In the genomic region with DNA sequence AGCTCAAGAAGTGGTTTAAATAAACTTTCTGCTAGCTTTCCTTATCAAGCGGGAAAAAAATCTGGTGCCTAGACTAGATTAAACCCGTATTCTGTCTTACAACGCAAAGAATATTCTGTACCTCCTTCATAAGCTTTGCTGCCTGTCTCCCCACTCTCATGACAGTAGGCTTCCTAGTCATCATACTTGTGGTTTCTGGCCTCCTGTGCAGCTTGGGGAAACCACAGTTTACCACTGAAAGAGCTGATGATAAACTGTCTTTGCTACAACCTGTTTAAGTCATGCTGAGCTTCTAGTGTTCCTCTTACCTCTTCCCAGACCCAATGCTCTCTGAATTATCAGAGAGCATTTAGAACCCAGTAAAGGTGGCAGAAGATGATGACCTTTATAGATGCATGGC, we compare ENCODE assay signal across 8 cellular contexts. TPM values are rescaled to one million over a fixed set of nuclear protein-coding genes. Genes with fewer than 3 reads are reported as not detected.
DNase-seq lines count a peak whose midpoint lies in the region; ATAC-seq, FAIRE-seq and TF ChIP-seq lines count a peak whose summit lies in the region.

No MANE protein-coding gene starts in this region.

- 54 to 66% methylated on average over 3 of the region's 3 CpGs for WGBS in upper lobe of left lung, 2 donors

- DNase-seq in HFFc6: peak; percentile 66
- DNase-seq in RCC 7860 (ENCODE audit: low spot score): peak; percentile 70
- DNase-seq in endothelial cell (ENCODE audit: low spot score): no peak
- DNase-seq in upper lobe of left lung: no peak
- DNase-seq in Ammon's horn (ENCODE audit: low spot score): no peak
- DNase-seq in islet precursor cell: no peak
- no peak for DNase-seq in RPMI8226

- H3K9me3 Mint-ChIP-seq in HFFc6 (no peaks in the 10 kb centered on the region), endothelial cell (ENCODE audit: unreplicated experiment) (no peaks in the 10 kb centered on the region)

- TF ChIP-seq CTCF in HFFc6 (IDR thresholded peaks at IDR 0.05): no peak
- TF ChIP-seq CTCF in endothelial cell (IDR thresholded peaks at IDR 0.05; ENCODE audit: unreplicated experiment): no peak
- TF ChIP-seq CTCF in upper lobe of left lung (IDR thresholded peaks at IDR 0.05): no peak

- FAIRE-seq in RCC 7860 (lab: Jason Lieb, UNC): peak; percentile 89

- peak overlapping the region in 3 of 4 donors; percentile 41 to 68 (median 59) for H3K27ac ChIP-seq in upper lobe of left lung

- H3K27me3 Mint-ChIP-seq in HFFc6 (ENCODE audit: insufficient read depth) (peaks cover 3% of the 10 kb centered on the region), endothelial cell (ENCODE audit: unreplicated experiment) (peaks cover 24% of the 10 kb centered on the region)

- peak; percentile 84 for ATAC-seq in GM18498 (IDR thresholded peaks at IDR 0.05; ENCODE audit: unreplicated experiment)
- no peak for ATAC-seq in upper lobe of left lung (ENCODE audit: low FRiP score in 2 of 2)

- H3K4me3 ChIP-seq in upper lobe of left lung: no peak overlapping the region

- H3K4me3 Mint-ChIP-seq in HFFc6 (no peak overlapping the region), endothelial cell (ENCODE audit: unreplicated experiment) (no peak overlapping the region)

- TF ChIP-seq EP300 in upper lobe of left lung (IDR thresholded peaks at IDR 0.05): no peak

- H3K36me3 Mint-ChIP-seq in HFFc6 (ENCODE audit: low read depth): peaks cover 9% of the 10 kb centered on the region
- H3K36me3 Mint-ChIP-seq in endothelial cell (ENCODE audit: low read depth, unreplicated experiment): peaks cover 61% of the 10 kb centered on the region

- no peak for TF ChIP-seq POLR2A in upper lobe of left lung (IDR thresholded peaks at IDR 0.05)

- peak overlapping the region; percentile 38 for H3K27ac Mint-ChIP-seq in HFFc6
- peak overlapping the region; percentile 90 for H3K27ac Mint-ChIP-seq in endothelial cell (ENCODE audit: unreplicated experiment)

- no peaks in the 10 kb centered on the region for H3K9me3 ChIP-seq in upper lobe of left lung

- peaks cover 12 to 29% (median 21%) of the 10 kb centered on the region in 4 donors for H3K4me1 ChIP-seq in upper lobe of left lung

- peaks cover 0 to 86% (median 16%) of the 10 kb centered on the region in 4 donors for H3K36me3 ChIP-seq in upper lobe of left lung

- peaks cover 54% of the 10 kb centered on the region for H3K4me1 Mint-ChIP-seq in HFFc6 (ENCODE audit: low read depth)
- peaks cover 73% of the 10 kb centered on the region for H3K4me1 Mint-ChIP-seq in endothelial cell (ENCODE audit: unreplicated experiment)

- no peaks in the 10 kb centered on the region for H3K27me3 ChIP-seq in upper lobe of left lung

RNA-seq across cellular contexts. Expression of a gene that starts 55.0 kb away (rescaled TPM):
- total RNA-seq in HFFc6 (2021; fragmentation: NEBNext Ultra II Directional; extraction: Animal tissue kit (Norgen Biotek cat#: 25700)): 10 to 100 TPM; 10.4 to 23.2 (median 21.3) TPM
- total RNA-seq in endothelial cell (ENCODE audit: unreplicated experiment) (302 TPM), upper lobe of left lung (100 to 1,000 TPM in 3 of 6 donors, 10 to 100 TPM in 3; 57.0 to 108 (median 96.6) TPM)

Comparison
In these comparisons a context has a peak if more than half of its experiments do, and no peak if none do; other contexts are left out.
1. DNase-seq: peak in HFFc6 (single experiment) and RCC 7860 (single experiment); none in endothelial cell (single experiment), upper lobe of left lung (0 of 2), Ammon's horn (single experiment), islet precursor cell (single experiment) and RPMI8226 (single experiment).